ENCODE assay signal across 8 cellular contexts in the genomic region with DNA sequence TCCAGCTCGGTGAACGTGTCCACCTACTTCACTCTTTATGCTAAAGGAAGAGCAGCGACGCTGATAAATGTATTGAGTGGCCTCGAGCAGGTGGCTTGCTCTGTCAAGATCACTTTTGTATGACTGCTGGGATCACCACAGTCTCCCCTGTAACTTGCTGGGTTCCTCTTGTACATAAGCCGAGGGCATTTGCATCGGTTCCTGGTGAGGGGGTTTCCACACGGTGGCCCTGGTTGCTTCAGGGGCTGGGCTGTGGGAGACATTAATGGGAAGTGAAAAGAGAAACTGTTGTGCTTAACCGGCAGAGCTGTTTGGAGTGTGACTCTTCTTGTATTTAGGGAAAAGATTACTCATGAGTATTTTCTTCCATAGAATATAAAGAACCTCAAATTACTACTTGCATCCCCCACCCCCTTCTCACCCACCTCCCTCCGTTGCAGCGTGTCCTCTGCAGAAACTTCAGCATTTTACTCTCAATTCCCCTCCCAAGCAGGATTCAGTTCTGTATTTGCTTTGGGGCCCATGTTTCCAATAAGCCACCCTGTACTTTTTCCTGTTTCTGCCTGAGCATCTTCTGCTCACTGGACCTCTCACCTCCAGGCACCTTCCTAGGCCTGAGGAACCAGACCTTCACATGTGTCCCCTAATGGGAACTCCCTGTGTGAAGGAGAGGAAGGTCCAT.
DNase-seq lines count a peak whose midpoint lies in the region; ATAC-seq and TF ChIP-seq lines count a peak whose summit lies in the region.

No MANE protein-coding gene starts in this region.

- no peak for TF ChIP-seq CTCF in GM06990 (IDR thresholded peaks at IDR 0.05; ENCODE audit: insufficient read depth, low read length, poor library complexity, severe bottlenecking)

- peaks cover 10% of the 10 kb centered on the region for H3K36me3 ChIP-seq in GM06990 (ENCODE audit: control insufficient read depth, insufficient read depth, low read length)

- no peak overlapping the region; the same call in 1 of the 2 replicates for H3K4me3 ChIP-seq in GM06990 (replicated peaks; ENCODE audit: low read depth, low read length)

- ATAC-seq in GM19468 (IDR thresholded peaks at IDR 0.05; ENCODE audit: extremely low read depth, unreplicated experiment) (peak; percentile 73), HG03520 (IDR thresholded peaks at IDR 0.05; ENCODE audit: unreplicated experiment) (peak; percentile 88)

- H3K27me3 ChIP-seq in GM06990 (replicated peaks; ENCODE audit: control insufficient read depth, insufficient read depth, low read length) = no peaks in the 10 kb centered on the region

- peak; percentile 88 for DNase-seq in GM06990 (ENCODE audit: extremely low read depth, insufficient read length)
- DNase-seq in activated CD8-positive, alpha-beta memory T cell treated with anti-CD3 and anti-CD28 coated beads for 48 hours (ENCODE audit: low read depth in 2 of 3, low spot score in 2 of 3) = peak in 2 of 3 experiments; percentile 39 to 42
- DNase-seq in midbrain (lab: John Stamatoyannopoulos, UW) = peak; percentile 57
- no peak for DNase-seq in NCI-H2196 treated with DMSO at 0.1 percent for 48 hours (lab: John Stamatoyannopoulos, UW; ENCODE audit: unreplicated experiment)
- DNase-seq in DMS 273 treated with DMSO at 0.1 percent for 48 hours (lab: John Stamatoyannopoulos, UW) = no peak
- no peak for DNase-seq in activated CD4-positive, CD25-positive, alpha-beta regulatory T cell (lab: John Stamatoyannopoulos, UW)

Comparison
In these comparisons a context has a peak if more than half of its experiments do, and no peak if none do; other contexts are left out.
1. DNase-seq: peak in GM06990 (single experiment), activated CD8-positive, alpha-beta memory T cell treated with anti-CD3 and anti-CD28 coated beads for 48 hours (2 of 3) and midbrain (single experiment); none in NCI-H2196 treated with DMSO at 0.1 percent for 48 hours (single experiment), DMS 273 treated with DMSO at 0.1 percent for 48 hours (single experiment) and activated CD4-positive, CD25-positive, alpha-beta regulatory T cell (0 of 4).